23 cellular contexts compared by ENCODE assay signal in the genomic region with DNA sequence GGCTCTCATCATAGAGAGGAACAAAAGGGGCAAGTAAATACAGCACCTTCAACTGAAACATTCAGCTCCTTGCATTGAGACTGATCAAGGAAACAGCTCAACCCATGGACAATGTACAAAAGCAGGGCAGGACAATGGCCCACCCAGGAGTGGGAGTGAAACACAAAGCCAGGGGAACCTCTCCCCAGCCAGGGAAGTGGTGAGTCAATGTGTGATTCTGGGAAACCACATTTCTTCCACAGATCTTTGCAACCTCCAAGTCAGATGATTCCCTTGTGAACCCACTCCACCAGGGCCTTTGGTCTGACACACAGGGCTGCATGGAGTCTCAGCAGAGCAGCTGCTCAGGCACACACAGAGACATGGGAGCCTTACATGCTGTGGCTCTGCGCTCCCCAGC.
"Had no signal": no experiment of that assay in that cellular context is flagged by ENCODE, and none has a peak within 500 bp of the region (broad histone marks: within the 10 kb centered on the region; RNA-seq: fewer than 3 reads in every experiment).

No MANE protein-coding gene starts in this region.

- H3K4me1 Mint-ChIP-seq: endodermal cell; naive thymus-derived CD4-positive, alpha-beta T cell; nephron progenitor cell; stimulated activated naive B cell treated with anti-CD40 and anti-IgM and Interleukin-4, amounts not matched to agents 10 μg/mL and 1 μg/mL and 100 μg/mL, for 72 hours had no signal

- H3K4me3 Mint-ChIP-seq: endodermal cell; naive thymus-derived CD4-positive, alpha-beta T cell; nephron progenitor cell; stimulated activated naive B cell treated with anti-CD40 and anti-IgM and Interleukin-4, amounts not matched to agents 10 μg/mL and 1 μg/mL and 100 μg/mL, for 72 hours had no signal

- H3K9me3 ChIP-seq: colonic mucosa, ovary, tibial artery, upper lobe of left lung, uterus had no signal

- H3K4me1 ChIP-seq: colonic mucosa, heart left ventricle, tibial artery, upper lobe of left lung, uterus had no signal

- H3K36me3 Mint-ChIP-seq: naive thymus-derived CD4-positive, alpha-beta T cell; stimulated activated naive B cell treated with anti-CD40 and anti-IgM and Interleukin-4, amounts not matched to agents 10 μg/mL and 1 μg/mL and 100 μg/mL, for 72 hours had no signal

- H3K27ac Mint-ChIP-seq: endodermal cell; naive thymus-derived CD4-positive, alpha-beta T cell; stimulated activated naive B cell treated with anti-CD40 and anti-IgM and Interleukin-4, amounts not matched to agents 10 μg/mL and 1 μg/mL and 100 μg/mL, for 72 hours had no signal

- ATAC-seq: heart left ventricle; naive thymus-derived CD4-positive, alpha-beta T cell; right cardiac atrium had no signal

- H3K4me3 ChIP-seq: colonic mucosa, heart left ventricle, ovary, smooth muscle cell, tibial artery, upper lobe of left lung, uterus had no signal

- H3K36me3 ChIP-seq: colonic mucosa, heart left ventricle, ovary, tibial artery, upper lobe of left lung, uterus had no signal

- H3K27me3 ChIP-seq: colonic mucosa, heart left ventricle, ovary, tibial artery, upper lobe of left lung, uterus had no signal

- H3K27me3 Mint-ChIP-seq: naive thymus-derived CD4-positive, alpha-beta T cell; progenitor cell of endocrine pancreas; stimulated activated naive B cell treated with anti-CD40 and anti-IgM and Interleukin-4, amounts not matched to agents 10 μg/mL and 1 μg/mL and 100 μg/mL, for 72 hours had no signal

- DNase-seq: colonic mucosa; effector CD4-positive, alpha-beta T cell; endodermal cell; erythroblast; foreskin melanocyte; heart left ventricle; hypothalamus; kidney glomerular epithelial cell; mesendoderm; nephron progenitor cell; ovary; right cardiac atrium; stimulated activated CD4-positive, alpha-beta T cell treated with anti-CD3 and anti-CD28 coated beads, Interleukin-4, amount 100 ng/mL, for 1 hour; stimulated activated CD8-positive, alpha-beta memory T cell treated with anti-CD3 and anti-CD28 coated beads, Interleukin-4, amount 100 ng/mL, for 48 hours; stimulated activated naive B cell treated with anti-CD40 and anti-IgM and Interleukin-4, amounts not matched to agents 10 μg/mL and 1 μg/mL and 100 μg/mL, for 72 hours; tibial artery; upper lobe of left lung; uterus had no signal

- FAIRE-seq: endothelial cell of umbilical vein, islet of Langerhans had no signal
